Comparison of ENCODE assay signal across 8 cellular contexts in the genomic region with DNA sequence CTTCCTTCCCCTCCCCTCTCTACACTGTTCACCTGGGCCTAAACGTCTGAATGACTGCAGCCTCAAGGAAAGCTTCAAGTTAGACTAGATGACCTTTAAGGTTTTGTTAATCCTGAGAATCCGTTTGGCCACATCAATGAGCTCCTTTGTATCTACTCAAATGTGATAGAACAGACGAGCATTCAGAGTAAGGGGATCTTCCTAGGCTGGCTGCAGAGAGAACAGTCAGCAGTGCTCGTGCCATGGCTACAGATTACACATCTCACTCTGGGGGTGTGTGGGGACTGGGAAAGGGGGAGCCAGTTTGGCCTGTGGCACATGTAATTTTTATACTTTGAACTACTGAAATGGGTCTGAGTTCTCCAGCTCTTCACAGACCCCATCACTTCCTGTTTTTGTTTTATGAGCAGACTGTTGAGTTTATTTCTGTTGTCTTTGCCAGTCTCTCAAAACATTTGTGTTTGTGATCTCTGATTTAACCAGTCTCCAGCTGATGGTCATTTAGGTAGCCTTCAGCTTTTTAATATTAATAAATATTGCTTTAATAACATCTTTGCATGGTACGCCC. TPM values are rescaled to one million over a fixed set of nuclear protein-coding genes. Genes with fewer than 3 reads are reported as not detected.
A peak's percentile ranks its signal among the peaks of the same experiment; 100 is the strongest.
DNase-seq lines count a peak whose midpoint lies in the region; ATAC-seq and TF ChIP-seq lines count a peak whose summit lies in the region.

No MANE protein-coding gene starts in this region.

- no peak overlapping the region for H3K4me3 ChIP-seq in MM.1S (ENCODE audit: low read length)
- no peak overlapping the region for H3K4me3 ChIP-seq in thyroid gland (replicated peaks in 1 of 3)

- intact Hi-C loops in natural killer cell (cut with micrococcal nuclease) (no loop called here), thyroid gland (cut with DNase I) (loop anchor here (10.0 kb wide), 1 partner anchor 45 kb away; no protein-coding TSS in a partner anchor)

- H2AFZ ChIP-seq in MM.1S (ENCODE audit: low read length), result no peak overlapping the region

- H3K4me3 Mint-ChIP-seq in natural killer cell, result peak overlapping the region; percentile 75

- H3K27ac Mint-ChIP-seq in activated naive CD4-positive, alpha-beta T cell treated with anti-CD3 and anti-CD28 coated beads, Interleukin-2, amount 50 U/mL, for 72 hours, result peak overlapping the region; percentile 56 to 81
- peak overlapping the region; percentile 72 to 96 for H3K27ac Mint-ChIP-seq in natural killer cell

- H3K4me2 ChIP-seq in MM.1S (ENCODE audit: low read depth, low read length), result peak overlapping the region; percentile 52; the same call in 1 of the 2 replicates

- no peaks in the 10 kb centered on the region for H3K9me2 ChIP-seq in MM.1S (replicated peaks; ENCODE audit: insufficient read depth, low read length)

- peaks cover 7 to 10% of the 10 kb centered on the region in 2 donors for H3K36me3 Mint-ChIP-seq in activated naive CD4-positive, alpha-beta T cell treated with anti-CD3 and anti-CD28 coated beads, Interleukin-2, amount 50 U/mL, for 72 hours
- peaks cover 2% of the 10 kb centered on the region for H3K36me3 Mint-ChIP-seq in natural killer cell

- DNase-seq in COLO829 (ENCODE audit: low spot score) (peak; percentile 86), MM.1S (no peak), natural killer cell (no peak), RWPE1 (ENCODE audit: low spot score) (no peak), thyroid gland (no peak)
- peak in 1 of 2 donors; percentile 27 for DNase-seq in activated naive CD4-positive, alpha-beta T cell treated with anti-CD3 and anti-CD28 coated beads, Interleukin-2, amount 50 U/mL, for 72 hours (ENCODE audit: low spot score in 2 of 2)
- DNase-seq in central memory CD4-positive, alpha-beta T cell, result no peak

- peaks cover 48% of the 10 kb centered on the region for H3F3A ChIP-seq in MM.1S (ENCODE audit: insufficient read depth, low read length)

- H3K27me3 ChIP-seq in MM.1S (replicated peaks; ENCODE audit: insufficient read depth, low read length), result no peaks in the 10 kb centered on the region
- no peaks in the 10 kb centered on the region for H3K27me3 ChIP-seq in thyroid gland

- H3K9me3 ChIP-seq in MM.1S (replicated peaks; ENCODE audit: insufficient read depth, low read length) (no peaks in the 10 kb centered on the region), thyroid gland (no peaks in the 10 kb centered on the region)

- H3K79me2 ChIP-seq in MM.1S (ENCODE audit: low read length), result peaks cover 91% of the 10 kb centered on the region

- no peaks in the 10 kb centered on the region for H3K27me3 Mint-ChIP-seq in natural killer cell (ENCODE audit: low read depth in 2 of 2)

- peaks cover 65 to 76% of the 10 kb centered on the region in 2 donors for H3K4me1 Mint-ChIP-seq in natural killer cell

- POLR2A ChIA-PET in RWPE1 (lab: Yijun Ruan, JAX; ENCODE audit: low non-redundant PET), result no interaction called here

- H3K27ac ChIP-seq in MM.1S (ENCODE audit: low read length) (peak overlapping the region; percentile 97; the same call in 1 of the 2 replicates), RWPE1 (no peak overlapping the region), thyroid gland (no peak overlapping the region)

- H3K9ac ChIP-seq in MM.1S (ENCODE audit: low read length), result no peak overlapping the region; the same call in 1 of the 2 replicates

- peaks cover 2% of the 10 kb centered on the region; the same call in 1 of the 2 replicates for H4K20me1 ChIP-seq in MM.1S (ENCODE audit: insufficient read depth, low read length)

- no peaks in the 10 kb centered on the region for H3K9me3 Mint-ChIP-seq in activated naive CD4-positive, alpha-beta T cell treated with anti-CD3 and anti-CD28 coated beads, Interleukin-2, amount 50 U/mL, for 72 hours
- H3K9me3 Mint-ChIP-seq in natural killer cell, result no peaks in the 10 kb centered on the region

- ATAC-seq in activated naive CD4-positive, alpha-beta T cell treated with anti-CD3 and anti-CD28 coated beads, Interleukin-2, amount 50 U/mL, for 72 hours, result peak; percentile 87 to 88
- ATAC-seq in natural killer cell, result peak in 2 of 3 donors; percentile 32 to 54
- no peak for ATAC-seq in HG02642 (IDR thresholded peaks at IDR 0.05; ENCODE audit: poor library complexity, unreplicated experiment)

- H3K4me1 ChIP-seq in MM.1S (ENCODE audit: low read length), result peaks cover 61% of the 10 kb centered on the region
- H3K4me1 ChIP-seq in thyroid gland, result peaks cover 9 to 17% of the 10 kb centered on the region in 2 donors

- CTCF ChIA-PET in RWPE1 (lab: Yijun Ruan, JAX), result interaction anchor here (0.6 to 3.8 kb wide), 8 partner anchors 34 to 1018 kb away, joined by 3 to 28 read pairs (median 5); no protein-coding TSS in a partner anchor

- TF ChIP-seq CTCF in MM.1S (IDR thresholded peaks at IDR 0.05; ENCODE audit: low read length), result no peak
- TF ChIP-seq CTCF in natural killer cell (IDR thresholded peaks at IDR 0.05), result no peak
- no peak for TF ChIP-seq CTCF in RWPE1 (conservative IDR thresholded peaks at IDR 0.05; ENCODE audit: low read depth)
- no peak for TF ChIP-seq CTCF in thyroid gland (IDR thresholded peaks at IDR 0.05)

- 71 to 72% methylated on average over 5 of the region's 5 CpGs for WGBS in thyroid gland, 2 donors

- TF ChIP-seq POLR2A in thyroid gland (IDR thresholded peaks at IDR 0.05), result no peak

- H3K36me3 ChIP-seq in MM.1S (replicated peaks; ENCODE audit: insufficient read depth, low read length), result no peaks in the 10 kb centered on the region; the same call in 1 of the 2 replicates
- H3K36me3 ChIP-seq in thyroid gland, result no peaks in the 10 kb centered on the region

RNA-seq across cellular contexts. Expression of a gene that starts 50.9 kb away (rescaled TPM):
- total RNA-seq in activated naive CD4-positive, alpha-beta T cell treated with anti-CD3 and anti-CD28 coated beads, Interleukin-2, amount 50 U/mL, for 72 hours, result under 1 TPM in 1 of 2 donors, not detected in 1; 0.70 TPM
- not detected for total RNA-seq in natural killer cell
- under 1 TPM in 2 of 4 donors, not detected in 2; 0.20 to 0.78 TPM for total RNA-seq in thyroid gland
